In the genomic region with DNA sequence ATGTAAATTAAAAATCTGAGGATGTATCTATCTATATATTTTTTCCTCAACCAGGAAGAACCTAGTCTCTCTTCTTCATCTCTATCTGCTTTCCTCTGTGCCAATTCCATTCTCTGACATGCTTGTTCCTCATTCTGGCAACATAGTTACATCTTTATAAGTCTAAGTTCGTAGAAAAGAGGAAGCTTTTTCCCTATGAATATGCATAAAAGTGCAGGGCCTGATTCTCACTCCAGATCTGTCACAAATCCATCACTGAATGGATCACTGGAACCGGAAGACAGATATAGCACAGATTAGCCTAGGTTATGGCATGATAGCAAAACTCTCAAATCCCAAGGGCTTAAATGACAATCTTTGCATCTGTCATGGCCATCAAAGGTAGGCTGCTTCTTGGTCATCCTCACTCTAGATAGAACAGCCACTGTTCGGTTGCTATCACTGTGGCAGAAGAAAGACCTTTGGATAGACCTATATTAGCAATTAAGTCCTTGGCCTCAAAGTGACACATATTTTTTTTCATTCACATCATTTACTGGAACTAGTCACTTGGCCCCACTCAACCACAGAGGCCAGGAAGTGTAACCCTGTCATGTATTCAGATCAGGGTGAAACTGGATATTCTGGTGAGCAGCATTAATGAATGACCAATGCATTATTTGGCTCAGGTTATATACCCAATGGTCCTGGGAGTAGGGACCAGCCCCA, we compare ENCODE assay signal across 10 cellular contexts. TPM values are rescaled to one million over a fixed set of nuclear protein-coding genes. Genes with fewer than 3 reads are reported as not detected.
DNase-seq lines count a peak whose midpoint lies in the region; ATAC-seq lines count a peak whose summit lies in the region.
"Had no signal": no experiment of that assay in that cellular context is flagged by ENCODE, and none has a peak within 500 bp of the region (broad histone marks: within the 10 kb centered on the region; RNA-seq: fewer than 3 reads in every experiment).

No MANE protein-coding gene starts in this region.

- intact Hi-C loops in head of caudate nucleus (cut with DNase I): no loop called here

- no peaks in the 10 kb centered on the region for H3K9me3 Mint-ChIP-seq in activated T-cell treated with anti-CD3 and anti-CD28 coated beads, Interleukin-2, amount 50 U/mL, for 4 hours
- no peaks in the 10 kb centered on the region for H3K9me3 Mint-ChIP-seq in stimulated activated memory B cell treated with anti-CD40 and anti-IgM and Interleukin-4, amounts not matched to agents 10 μg/mL and 1 μg/mL and 100 μg/mL, for 72 hours

- peaks cover 9% of the 10 kb centered on the region for H3K4me1 Mint-ChIP-seq in activated T-cell treated with anti-CD3 and anti-CD28 coated beads, Interleukin-2, amount 50 U/mL, for 4 hours (ENCODE audit: low read depth)
- H3K4me1 Mint-ChIP-seq in stimulated activated memory B cell treated with anti-CD40 and anti-IgM and Interleukin-4, amounts not matched to agents 10 μg/mL and 1 μg/mL and 100 μg/mL, for 72 hours: peaks cover 38% of the 10 kb centered on the region

- ATAC-seq in activated T-cell treated with anti-CD3 and anti-CD28 coated beads, Interleukin-2, amount 50 U/mL, for 4 hours: peak; percentile 23 to 72
- peak; percentile 33 for ATAC-seq in HG02870 (IDR thresholded peaks at IDR 0.05; ENCODE audit: unreplicated experiment)
- peak; percentile 48 for ATAC-seq in stimulated activated memory B cell treated with anti-CD40 and anti-IgM and Interleukin-4, amounts not matched to agents 10 μg/mL and 1 μg/mL and 100 μg/mL, for 72 hours

- H3K27me3 Mint-ChIP-seq in activated T-cell treated with anti-CD3 and anti-CD28 coated beads, Interleukin-2, amount 50 U/mL, for 4 hours (ENCODE audit: low read depth): no peaks in the 10 kb centered on the region
- H3K27me3 Mint-ChIP-seq in stimulated activated memory B cell treated with anti-CD40 and anti-IgM and Interleukin-4, amounts not matched to agents 10 μg/mL and 1 μg/mL and 100 μg/mL, for 72 hours: no peaks in the 10 kb centered on the region

- DNase-seq in activated T-cell treated with anti-CD3 and anti-CD28 coated beads, Interleukin-2, amount 50 U/mL, for 4 hours: no peak
- no peak for DNase-seq in activated T-cell treated with anti-CD3 and anti-CD28 coated beads, Interleukin-2, amount 50 U/mL, for 48 hours
- DNase-seq in NOMO-1 (lab: John Stamatoyannopoulos, UW; ENCODE audit: unreplicated experiment in 2 of 2) (peak; percentile 58 to 91), NCI-H510A (lab: John Stamatoyannopoulos, UW) (no peak), head of caudate nucleus (no peak)
- DNase-seq in stimulated activated CD4-positive, alpha-beta T cell treated with anti-CD3 and anti-CD28 coated beads, Interleukin-12 subunit alpha, Interleukin-12 subunit beta, amount 100 ng/mL, for 4 hours: no peak
- DNase-seq: stimulated activated naive CD4-positive, alpha-beta T cell had no signal

- H3K27ac Mint-ChIP-seq in stimulated activated memory B cell treated with anti-CD40 and anti-IgM and Interleukin-4, amounts not matched to agents 10 μg/mL and 1 μg/mL and 100 μg/mL, for 72 hours: no peak overlapping the region

- no peak overlapping the region for H3K4me3 Mint-ChIP-seq in activated T-cell treated with anti-CD3 and anti-CD28 coated beads, Interleukin-2, amount 50 U/mL, for 4 hours
- no peak overlapping the region for H3K4me3 Mint-ChIP-seq in stimulated activated memory B cell treated with anti-CD40 and anti-IgM and Interleukin-4, amounts not matched to agents 10 μg/mL and 1 μg/mL and 100 μg/mL, for 72 hours

- peaks cover 2% of the 10 kb centered on the region for H3K36me3 Mint-ChIP-seq in activated T-cell treated with anti-CD3 and anti-CD28 coated beads, Interleukin-2, amount 50 U/mL, for 4 hours (ENCODE audit: insufficient read depth)
- no peaks in the 10 kb centered on the region for H3K36me3 Mint-ChIP-seq in stimulated activated memory B cell treated with anti-CD40 and anti-IgM and Interleukin-4, amounts not matched to agents 10 μg/mL and 1 μg/mL and 100 μg/mL, for 72 hours

RNA-seq across cellular contexts. Expression of gene DTHD1, which starts 22.2 kb away (rescaled TPM):
- under 1 TPM; 0.15 to 0.71 (median 0.19) TPM for total RNA-seq in activated T-cell treated with anti-CD3 and anti-CD28 coated beads, Interleukin-2, amount 50 U/mL, for 4 hours
- total RNA-seq: pulmonary artery endothelial cell had no signal

RNA-seq across cellular contexts. Expression of gene ARAP2, which starts 59.3 kb away (rescaled TPM):
- 10 to 100 TPM; 20.7 to 33.2 (median 26.8) TPM for total RNA-seq in activated T-cell treated with anti-CD3 and anti-CD28 coated beads, Interleukin-2, amount 50 U/mL, for 4 hours

Comparison
In these comparisons a context has a peak if more than half of its experiments do, and no peak if none do; other contexts are left out.
1. DNase-seq: peak in NOMO-1 (2 of 2); none in activated T-cell treated with anti-CD3 and anti-CD28 coated beads, Interleukin-2, amount 50 U/mL, for 4 hours (single experiment), activated T-cell treated with anti-CD3 and anti-CD28 coated beads, Interleukin-2, amount 50 U/mL, for 48 hours (0 of 2), stimulated activated CD4-positive, alpha-beta T cell treated with anti-CD3 and anti-CD28 coated beads, Interleukin-12 subunit alpha, Interleukin-12 subunit beta, amount 100 ng/mL, for 4 hours (single experiment), NCI-H510A (single experiment) and head of caudate nucleus (0 of 42).
2. Peak in every context shown above with its lines, with median percentiles within 50 percentile points of each other: ATAC-seq.